17 cellular contexts compared by ENCODE assay signal in genomic region chr13:24032674-24033073, GRCh38.
DNase-seq lines count a peak whose midpoint lies in the region; ATAC-seq, FAIRE-seq and TF ChIP-seq lines count a peak whose summit lies in the region.
"Had no signal": no experiment of that assay in that cellular context is flagged by ENCODE, and none has a peak within 500 bp of the region (broad histone marks: within the 10 kb centered on the region; RNA-seq: fewer than 3 reads in every experiment).

No MANE protein-coding gene starts in this region.

- H3K4me2 ChIP-seq in hepatocyte (peak overlapping the region; percentile 10), mesendoderm (ENCODE audit: low read length) (no peak overlapping the region)
- H3K4me2 ChIP-seq: neural progenitor cell had no signal

- H4K8ac ChIP-seq in mesendoderm (ENCODE audit: low read depth, low read length): no peak overlapping the region

- H3K4me3 ChIP-seq in AG10803 (ENCODE audit: low read length) (no peak overlapping the region; the same call in 1 of the 2 replicates), body of pancreas (no peak overlapping the region), hepatocyte (no peak overlapping the region), pancreas (no peak overlapping the region), mesendoderm (ENCODE audit: low read length) (no peak overlapping the region)
- H3K4me3 ChIP-seq: esophagus squamous epithelium, neural progenitor cell, uterus had no signal

- 14 to 17% methylated on average over 2 of the region's 2 CpGs for WGBS in body of pancreas, 2 donors
- 68% methylated on average over 2 of the region's 2 CpGs for WGBS in hepatocyte (ENCODE audit: low lambda C conversion rate, missing lambda C conversion rate)
- WGBS in pancreas, 2 donors: 12 to 15% methylated on average over 2 of the region's 2 CpGs
- WGBS in mesendoderm (ENCODE audit: extremely low coverage, insufficient coverage, low lambda C conversion rate): no CpG with 5 or more reads among the region's 2 CpGs

- no peak overlapping the region for H2BK15ac ChIP-seq in mesendoderm (replicated peaks; ENCODE audit: low read depth)

- DNase-seq in AG10803 (ENCODE audit: low read depth): peak; percentile 61
- peak; percentile 35 to 69 (median 66) for DNase-seq in body of pancreas
- DNase-seq in hepatocyte (ENCODE audit: low spot score): no peak
- DNase-seq in pancreas: peak in 3 of 6 donors; percentile 43 to 64 (median 61)
- no peak for DNase-seq in COR-L47 (lab: John Stamatoyannopoulos, UW)
- no peak for DNase-seq in GM19238 (ENCODE audit: insufficient read length, low spot score)
- no peak for DNase-seq in mesendoderm
- DNase-seq in AG20443 (ENCODE audit: low spot score): no peak
- DNase-seq: activated CD4-positive, alpha-beta T cell treated with anti-CD3 and anti-CD28 coated beads for 1 hour; esophagus squamous epithelium; mammary epithelial cell; NCI-H2171 treated with DMSO at 0.1 percent for 48 hours; small intestine; uterus had no signal

- H3K4me1 ChIP-seq in body of pancreas (peaks cover 56% of the 10 kb centered on the region), hepatocyte (ENCODE audit: insufficient read depth) (peaks cover 29% of the 10 kb centered on the region), pancreas (peaks cover 20 to 47% (median 46%) of the 10 kb centered on the region in 3 donors), mesendoderm (ENCODE audit: control insufficient read depth, low read depth, low read length) (no peaks in the 10 kb centered on the region)
- H3K4me1 ChIP-seq: neural progenitor cell had no signal

- H4K5ac ChIP-seq in mesendoderm (ENCODE audit: low read length): no peak overlapping the region

- H3K79me2 ChIP-seq in hepatocyte (no peaks in the 10 kb centered on the region), mesendoderm (ENCODE audit: control insufficient read depth, insufficient read depth, low read length) (no peaks in the 10 kb centered on the region)

- H2BK5ac ChIP-seq in mesendoderm (ENCODE audit: low read length): no peak overlapping the region

- H3K27me3 ChIP-seq in body of pancreas (no peaks in the 10 kb centered on the region), hepatocyte (no peaks in the 10 kb centered on the region), pancreas (no peaks in the 10 kb centered on the region), mesendoderm (ENCODE audit: insufficient read depth, low read length, poor library complexity) (no peaks in the 10 kb centered on the region)
- H3K27me3 ChIP-seq: esophagus squamous epithelium, neural progenitor cell, uterus had no signal

- no peak overlapping the region for H3K18ac ChIP-seq in mesendoderm (ENCODE audit: low read length)

- no peak overlapping the region for H2BK120ac ChIP-seq in mesendoderm (ENCODE audit: low read depth, low read length)

- FAIRE-seq in pancreas (lab: Jason Lieb, UNC): no peak
- FAIRE-seq: G401.6, GM12892, small intestine had no signal

- peak overlapping the region; percentile 75 to 90 (median 83) for H3K27ac ChIP-seq in body of pancreas
- peak overlapping the region; percentile 48 for H3K27ac ChIP-seq in hepatocyte
- H3K27ac ChIP-seq in pancreas: peak overlapping the region; percentile 44 to 85 (median 66)
- H3K27ac ChIP-seq in mesendoderm (ENCODE audit: low read depth, low read length): no peak overlapping the region
- H3K27ac ChIP-seq: neural progenitor cell had no signal

- H3K36me3 ChIP-seq in body of pancreas (replicated peaks in 1 of 2; ENCODE audit: insufficient read depth in 1 of 2, low read depth in 2 of 2) (no peaks in the 10 kb centered on the region), hepatocyte (replicated peaks; ENCODE audit: insufficient read depth, low read depth) (no peaks in the 10 kb centered on the region), pancreas (no peaks in the 10 kb centered on the region), mesendoderm (ENCODE audit: control insufficient read depth, insufficient read depth, low read length) (no peaks in the 10 kb centered on the region)
- H3K36me3 ChIP-seq: esophagus squamous epithelium, neural progenitor cell, uterus had no signal

- H2AFZ ChIP-seq in hepatocyte: no peak overlapping the region
- H2AFZ ChIP-seq: neural progenitor cell had no signal

- H3K9me3 ChIP-seq in body of pancreas: no peaks in the 10 kb centered on the region
- no peaks in the 10 kb centered on the region for H3K9me3 ChIP-seq in hepatocyte (ENCODE audit: low read depth)
- no peaks in the 10 kb centered on the region for H3K9me3 ChIP-seq in pancreas
- H3K9me3 ChIP-seq: esophagus squamous epithelium, uterus had no signal

- no peak overlapping the region for H2AK5ac ChIP-seq in mesendoderm (ENCODE audit: low read length)

- TF ChIP-seq CTCF in AG10803 (conservative IDR thresholded peaks at IDR 0.05; ENCODE audit: low read length) (no peak; the same call in 1 of the 2 replicates), body of pancreas (IDR thresholded peaks at IDR 0.05) (peak in 2 of 7 experiments; percentile 2 to 17), hepatocyte (IDR thresholded peaks at IDR 0.05; ENCODE audit: poor library complexity) (no peak), pancreas (IDR thresholded peaks at IDR 0.05) (no peak)

- no peak overlapping the region for H3K23ac ChIP-seq in mesendoderm (ENCODE audit: low read length)

- ATAC-seq in body of pancreas (peak; percentile 95), pancreas (peak; percentile 91 to 94 (median 93))

- H4K20me1 ChIP-seq in hepatocyte (ENCODE audit: insufficient read depth, poor library complexity, severe bottlenecking): no peaks in the 10 kb centered on the region

- TF ChIP-seq POLR2A in body of pancreas (IDR thresholded peaks at IDR 0.05): no peak

- H3K56ac ChIP-seq in mesendoderm (ENCODE audit: low read length): no peak overlapping the region

- intact Hi-C loops in body of pancreas (cut with DNase I) (no loop called here), pancreas (cut with DNase I) (no loop called here)

- no peak overlapping the region for H3K9ac ChIP-seq in mesendoderm (ENCODE audit: low read length)
- H3K9ac ChIP-seq: neural progenitor cell had no signal

- no peaks in the 10 kb centered on the region for H3K79me1 ChIP-seq in mesendoderm (ENCODE audit: low read length)

- H3K4ac ChIP-seq in mesendoderm (ENCODE audit: low read depth, low read length): no peak overlapping the region

- no peaks in the 10 kb centered on the region for H3K9me2 ChIP-seq in hepatocyte (replicated peaks; ENCODE audit: insufficient read depth)

Comparison
In these comparisons a context has a peak if more than half of its experiments do, and no peak if none do; other contexts are left out.
1. DNase-seq: peak in AG10803 (single experiment) and body of pancreas (4 of 4); none in hepatocyte (single experiment), COR-L47 (single experiment), GM19238 (single experiment), mesendoderm (single experiment) and AG20443 (single experiment).